In genomic region chr1:28233264-28233606, GRCh38 we compare ENCODE assay signal across 8 cellular contexts. TPM values are rescaled to one million over a fixed set of nuclear protein-coding genes. Genes with fewer than 3 reads are reported as not detected.
DNase-seq lines count a peak whose midpoint lies in the region; ATAC-seq and TF ChIP-seq lines count a peak whose summit lies in the region.

No MANE protein-coding gene starts in this region.

- TF ChIP-seq EP300 in upper lobe of left lung (IDR thresholded peaks at IDR 0.05): no peak

- H3K27ac ChIP-seq in cardiac muscle cell: no peak overlapping the region
- H3K27ac ChIP-seq in upper lobe of left lung: peak overlapping the region; percentile 80 to 90 (median 88)

- H3K36me3 ChIP-seq in cardiac muscle cell: peaks cover 13% of the 10 kb centered on the region
- H3K36me3 ChIP-seq in upper lobe of left lung: peaks cover 4 to 23% (median 17%) of the 10 kb centered on the region in 4 donors

- DNase-seq in cardiac muscle cell (ENCODE audit: low read depth in 1 of 2, low spot score in 1 of 2) (no peak), Right ventricle myocardium superior (no peak), astrocyte of the spinal cord (ENCODE audit: low read depth, low spot score) (no peak), mesothelial cell of epicardium (ENCODE audit: low spot score in 2 of 2, unreplicated experiment in 2 of 2) (no peak), upper lobe of left lung (peak in 1 of 2 donors; percentile 55)
- DNase-seq in stimulated activated CD4-positive, alpha-beta T cell treated with anti-CD3 and anti-CD28 coated beads, Interleukin-4, amount 100 ng/mL, for 24 hours: no peak
- DNase-seq in activated CD4-positive, CD25-positive, alpha-beta regulatory T cell (lab: John Stamatoyannopoulos, UW): no peak

- ATAC-seq in Right ventricle myocardium superior (ENCODE audit: poor library complexity) (no peak), upper lobe of left lung (ENCODE audit: low FRiP score in 2 of 2) (no peak), GM21515 (IDR thresholded peaks at IDR 0.05; ENCODE audit: unreplicated experiment) (no peak)

- TF ChIP-seq CTCF in cardiac muscle cell (IDR thresholded peaks at IDR 0.05; ENCODE audit: low read depth, low read length) (no peak), astrocyte of the spinal cord (IDR thresholded peaks at IDR 0.05; ENCODE audit: low read depth, low read length) (no peak), mesothelial cell of epicardium (IDR thresholded peaks at IDR 0.05; ENCODE audit: unreplicated experiment) (no peak), upper lobe of left lung (IDR thresholded peaks at IDR 0.05) (no peak)

- H3K4me1 ChIP-seq in cardiac muscle cell (ENCODE audit: low read depth) (peaks cover 11% of the 10 kb centered on the region), upper lobe of left lung (peaks cover 34 to 45% (median 37%) of the 10 kb centered on the region in 4 donors)

- no peak for TF ChIP-seq POLR2A in upper lobe of left lung (IDR thresholded peaks at IDR 0.05)

- H3K4me3 ChIP-seq in cardiac muscle cell (peak overlapping the region; percentile 91), astrocyte of the spinal cord (ENCODE audit: low read depth, low read length) (peak overlapping the region; percentile 93), upper lobe of left lung (peak overlapping the region in 3 of 4 donors; percentile 76 to 88 (median 86))

- H3K27me3 Mint-ChIP-seq in mesothelial cell of epicardium (ENCODE audit: low read depth): no peaks in the 10 kb centered on the region

- intact Hi-C loops in Right ventricle myocardium superior (cut with DNase I): no loop called here

- H3K27me3 ChIP-seq in cardiac muscle cell (no peaks in the 10 kb centered on the region), upper lobe of left lung (no peaks in the 10 kb centered on the region)

- H3K27ac Mint-ChIP-seq in mesothelial cell of epicardium: peak overlapping the region; percentile 25

- 60 to 62% methylated on average over 14 of the region's 14 CpGs for WGBS in upper lobe of left lung, 2 donors

- peaks cover 5% of the 10 kb centered on the region for H3K36me3 Mint-ChIP-seq in mesothelial cell of epicardium

- H3K4me3 Mint-ChIP-seq in mesothelial cell of epicardium: peak overlapping the region; percentile 48

- H3K9me3 Mint-ChIP-seq in mesothelial cell of epicardium: no peaks in the 10 kb centered on the region

- H3K9me3 ChIP-seq in cardiac muscle cell (ENCODE audit: low read depth): no peaks in the 10 kb centered on the region
- no peaks in the 10 kb centered on the region for H3K9me3 ChIP-seq in upper lobe of left lung

- H3K4me1 Mint-ChIP-seq in mesothelial cell of epicardium: peaks cover 9% of the 10 kb centered on the region

- in situ Hi-C loops in astrocyte of the spinal cord (cut with HindIII; ENCODE audit: low sequenced_read_pairs): no loop called here

RNA-seq across cellular contexts. Expression of gene DNAJC8, which starts 0.4 kb away (rescaled TPM):
- total RNA-seq in cardiac muscle cell: 51.9 and 72.3 TPM in 2 replicates
- polyA plus RNA-seq in cardiac muscle cell: 117 and 137 TPM in 2 replicates
- total RNA-seq in Right ventricle myocardium superior: 54.9 TPM
- 79.7 to 84.1 TPM (median 81.4 TPM) in 3 replicates for total RNA-seq in mesothelial cell of epicardium
- total RNA-seq in upper lobe of left lung: 100 to 1,000 TPM in 2 of 6 donors, 10 to 100 TPM in 4; 50.0 to 107 (median 73.5) TPM

RNA-seq across cellular contexts. Expression of gene ATP5IF1, which starts 2.7 kb away (rescaled TPM):
- total RNA-seq in cardiac muscle cell (1,032 and 1,070 TPM in 2 replicates), Right ventricle myocardium superior (358 TPM), mesothelial cell of epicardium (111 to 125 TPM (median 114 TPM) in 3 replicates), upper lobe of left lung (100 to 1,000 TPM in 5 of 6 donors, 10 to 100 TPM in 1; 86.1 to 320 (median 186) TPM)
- 966 and 1,056 TPM in 2 replicates for polyA plus RNA-seq in cardiac muscle cell

RNA-seq across cellular contexts. Expression of gene SESN2, which starts 26.1 kb away (rescaled TPM):
- total RNA-seq in cardiac muscle cell: 22.3 and 24.6 TPM in 2 replicates
- 24.5 and 24.8 TPM in 2 replicates for polyA plus RNA-seq in cardiac muscle cell
- 2.6 TPM for total RNA-seq in Right ventricle myocardium superior
- 19.4 to 21.4 TPM (median 21.1 TPM) in 3 replicates for total RNA-seq in mesothelial cell of epicardium
- total RNA-seq in upper lobe of left lung: 10 to 100 TPM in 5 of 6 donors, 1 to 10 TPM in 1; 9.6 to 18.1 (median 14.5) TPM

RNA-seq across cellular contexts. Expression of gene PTAFR, which starts 56.7 kb away (rescaled TPM):
- total RNA-seq in cardiac muscle cell: 0.07 and 0.09 TPM in 2 replicates
- not detected in 2 replicates for polyA plus RNA-seq in cardiac muscle cell
- 1.9 TPM for total RNA-seq in Right ventricle myocardium superior
- total RNA-seq in mesothelial cell of epicardium: 0.18 to 0.43 TPM (median 0.18 TPM) in 3 replicates
- 10 to 100 TPM; 10.5 to 42.3 (median 22.0) TPM for total RNA-seq in upper lobe of left lung
